33 cellular contexts compared by ENCODE assay signal in the genomic region with DNA sequence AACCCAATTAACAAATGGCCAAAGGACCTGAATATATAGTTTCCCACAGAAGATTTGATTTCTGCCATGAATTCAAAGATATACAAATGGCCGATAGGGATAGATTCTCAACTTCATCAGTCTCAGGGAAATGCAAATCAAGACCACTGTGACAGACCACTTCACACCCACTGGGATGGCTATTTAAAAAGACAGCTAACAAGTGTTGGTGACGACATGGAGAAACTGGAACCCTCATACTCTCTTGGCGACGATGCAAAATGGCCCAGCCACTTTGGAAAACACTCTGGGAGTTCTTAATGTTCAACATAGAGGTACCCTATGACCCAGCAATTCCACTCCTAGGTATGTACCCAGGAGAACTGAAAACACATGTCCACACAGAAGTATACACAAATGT. TPM values are rescaled to one million over a fixed set of nuclear protein-coding genes. Genes with fewer than 3 reads are reported as not detected.
"Had no signal": no experiment of that assay in that cellular context is flagged by ENCODE, and none has a peak within 500 bp of the region (broad histone marks: within the 10 kb centered on the region; RNA-seq: fewer than 3 reads in every experiment).

No MANE protein-coding gene starts in this region.

- H3K27me3 Mint-ChIP-seq: naive thymus-derived CD8-positive, alpha-beta T cell; natural killer cell treated with Interleukin-12 subunit alpha and Interleukin-12 subunit beta and Interleukin-15 and Interleukin-18, amount 100 ng/mL, for 72 hours; progenitor cell of endocrine pancreas; stimulated activated naive CD8-positive, alpha-beta T cell treated with anti-CD3 and anti-CD28 coated beads, Interleukin-15, amount 100 ng/mL, for 72 hours; type B pancreatic cell had no signal

- H3K27ac ChIP-seq: neutrophil, ovary, parathyroid adenoma, psoas muscle, right lobe of liver, sigmoid colon, suprapubic skin, testis, tibial artery, transverse colon, upper lobe of right lung, uterus had no signal

- H3K36me3 ChIP-seq: ovary, right lobe of liver, transverse colon, uterus had no signal

- H3K4me1 ChIP-seq: right lobe of liver, sigmoid colon, suprapubic skin, testis, tibial artery, transverse colon, upper lobe of right lung, uterus had no signal

- H3K27me3 ChIP-seq: neutrophil, ovary, right lobe of liver, sigmoid colon, suprapubic skin, testis, tibial artery, transverse colon, upper lobe of right lung, uterus had no signal

- ATAC-seq: naive thymus-derived CD8-positive, alpha-beta T cell; natural killer cell treated with Interleukin-12 subunit alpha and Interleukin-12 subunit beta and Interleukin-15 and Interleukin-18, amount 100 ng/mL, for 72 hours; psoas muscle; right cardiac atrium; right lobe of liver; stimulated activated memory B cell treated with anti-CD40 and anti-IgM and Interleukin-4, amounts not matched to agents 10 μg/mL and 1 μg/mL and 100 μg/mL, for 72 hours; stimulated activated naive CD8-positive, alpha-beta T cell treated with anti-CD3 and anti-CD28 coated beads, Interleukin-15, amount 100 ng/mL, for 72 hours; stimulated activated naive CD8-positive, alpha-beta T cell treated with anti-CD3 and anti-CD28 coated beads, Interleukin-15, Interleukin-2, amounts not matched to agents 100 U/mL and 50 U/mL, for 24 hours; upper lobe of right lung had no signal

- H3K9me3 Mint-ChIP-seq: naive thymus-derived CD8-positive, alpha-beta T cell; natural killer cell treated with Interleukin-12 subunit alpha and Interleukin-12 subunit beta and Interleukin-15 and Interleukin-18, amount 100 ng/mL, for 72 hours; stimulated activated memory B cell treated with anti-CD40 and anti-IgM and Interleukin-4, amounts not matched to agents 10 μg/mL and 1 μg/mL and 100 μg/mL, for 72 hours; stimulated activated naive CD8-positive, alpha-beta T cell treated with anti-CD3 and anti-CD28 coated beads, Interleukin-15, amount 100 ng/mL, for 72 hours; type B pancreatic cell had no signal

- H3K36me3 Mint-ChIP-seq: natural killer cell treated with Interleukin-12 subunit alpha and Interleukin-12 subunit beta and Interleukin-15 and Interleukin-18, amount 100 ng/mL, for 72 hours had no signal

- DNase-seq: nephron progenitor cell; nucleus accumbens; ovary; posterior cingulate gyrus; psoas muscle; right cardiac atrium; right lobe of liver; sigmoid colon; small intestine; stimulated activated CD4-positive, alpha-beta T cell treated with anti-CD3 and anti-CD28 coated beads, Interleukin-15, amount 100 ng/mL, for 24 hours; stimulated activated CD4-positive, alpha-beta T cell treated with anti-CD3 and anti-CD28 coated beads, Interleukin-2, amount 100 ng/mL, for 24 hours; stimulated activated CD4-positive, alpha-beta T cell treated with anti-CD3 and anti-CD28 coated beads, Interleukin-2, amount 100 ng/mL, for 48 hours; stimulated activated CD4-positive, alpha-beta T cell treated with anti-CD3 and anti-CD28 coated beads, Interleukin-4, amount 100 ng/mL, for 24 hours; stimulated activated naive CD4-positive, alpha-beta T cell; stimulated activated naive CD8-positive, alpha-beta T cell treated with anti-CD3 and anti-CD28 coated beads, Interleukin-15, amount 100 ng/mL, for 72 hours; stimulated activated naive CD8-positive, alpha-beta T cell treated with anti-CD3 and anti-CD28 coated beads, Interleukin-15, Interleukin-2, amounts not matched to agents 100 U/mL and 50 U/mL, for 24 hours; substantia nigra; testis; tibial artery; transverse colon; upper lobe of right lung; uterus had no signal

- H3K4me1 Mint-ChIP-seq: neural crest cell had no signal

- H3K4me3 ChIP-seq: ovary, psoas muscle, right lobe of liver, sigmoid colon, suprapubic skin, testis, tibial artery, transverse colon, upper lobe of right lung, uterus had no signal

- H3K27ac Mint-ChIP-seq: naive thymus-derived CD8-positive, alpha-beta T cell; natural killer cell treated with Interleukin-12 subunit alpha and Interleukin-12 subunit beta and Interleukin-15 and Interleukin-18, amount 100 ng/mL, for 72 hours; nephron progenitor cell; progenitor cell of endocrine pancreas; stimulated activated memory B cell treated with anti-CD40 and anti-IgM and Interleukin-4, amounts not matched to agents 10 μg/mL and 1 μg/mL and 100 μg/mL, for 72 hours; type B pancreatic cell had no signal

- H3K4me3 Mint-ChIP-seq: naive thymus-derived CD8-positive, alpha-beta T cell; natural killer cell treated with Interleukin-12 subunit alpha and Interleukin-12 subunit beta and Interleukin-15 and Interleukin-18, amount 100 ng/mL, for 72 hours; nephron progenitor cell; neural crest cell; stimulated activated memory B cell treated with anti-CD40 and anti-IgM and Interleukin-4, amounts not matched to agents 10 μg/mL and 1 μg/mL and 100 μg/mL, for 72 hours; stimulated activated naive CD8-positive, alpha-beta T cell treated with anti-CD3 and anti-CD28 coated beads, Interleukin-15, amount 100 ng/mL, for 72 hours; type B pancreatic cell had no signal

- H3K9me3 ChIP-seq: neutrophil, ovary, psoas muscle, right lobe of liver, sigmoid colon, suprapubic skin, testis, tibial artery, transverse colon, upper lobe of right lung, uterus had no signal

RNA-seq across cellular contexts. Expression of a gene that starts 17.4 kb away (rescaled TPM):
- total RNA-seq: naive thymus-derived CD8-positive, alpha-beta T cell; natural killer cell treated with Interleukin-12 subunit alpha and Interleukin-12 subunit beta and Interleukin-15 and Interleukin-18, amount 100 ng/mL, for 72 hours; omental fat pad; psoas muscle; right cardiac atrium; right lobe of liver; sigmoid colon; upper lobe of right lung had no signal
- polyA plus RNA-seq: naive thymus-derived CD8-positive, alpha-beta T cell; ovary; right cardiac atrium; urinary bladder had no signal

RNA-seq across cellular contexts. Expression of a gene that starts 33.6 kb away (rescaled TPM):
- total RNA-seq: naive thymus-derived CD8-positive, alpha-beta T cell had no signal
